18 cellular contexts compared by ENCODE assay signal in the genomic region with DNA sequence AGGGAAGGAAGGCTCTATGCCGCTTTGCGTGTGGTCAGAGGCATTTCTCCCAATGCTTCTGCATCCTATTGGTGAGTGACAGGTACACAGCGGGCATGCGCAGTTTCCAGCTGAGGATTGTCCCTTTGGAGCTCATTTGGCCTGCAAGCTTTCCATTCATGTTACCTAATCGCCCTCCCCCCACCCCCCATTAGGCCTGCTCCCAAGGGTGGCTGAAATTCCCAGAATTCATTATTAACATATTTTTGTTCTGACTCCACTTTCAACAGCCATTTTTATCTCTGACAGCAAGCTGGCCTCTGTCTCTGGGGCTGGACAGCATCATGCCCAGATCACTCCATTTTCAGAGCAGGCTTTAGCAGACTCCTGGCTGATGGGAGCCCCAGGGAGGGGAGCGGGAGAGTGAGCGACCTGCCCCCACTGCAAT. TPM values are rescaled to one million over a fixed set of nuclear protein-coding genes. Genes with fewer than 3 reads are reported as not detected.
DNase-seq lines count a peak whose midpoint lies in the region; TF ChIP-seq lines count a peak whose summit lies in the region.
"Had no signal": no experiment of that assay in that cellular context is flagged by ENCODE, and none has a peak within 500 bp of the region (broad histone marks: within the 10 kb centered on the region; RNA-seq: fewer than 3 reads in every experiment).

No MANE protein-coding gene starts in this region.

- H2AFZ ChIP-seq in mesenchymal stem cell (ENCODE audit: low read depth, low read length) = no peak overlapping the region

- H3K4ac ChIP-seq in mesenchymal stem cell (ENCODE audit: low read depth in 1 of 2, low read length in 2 of 2) = no peak overlapping the region

- CTCF ChIA-PET in AG04449 (lab: Yijun Ruan, JAX) = interaction anchor here (0.9 to 2.0 kb wide), 4 partner anchors 12 to 467 kb away, joined by 3 to 13 read pairs (median 8); partner anchors contain the start of gene HUNK

- no peaks in the 10 kb centered on the region for H3K79me1 ChIP-seq in mesenchymal stem cell (replicated peaks; ENCODE audit: low read length, poor library complexity, severe bottlenecking)

- TF ChIP-seq CTCF in AG04449 (IDR thresholded peaks at IDR 0.05; ENCODE audit: insufficient read depth, low read length, missing control alignments) = no peak
- no peak for TF ChIP-seq CTCF in fibroblast of pulmonary artery (IDR thresholded peaks at IDR 0.05; ENCODE audit: low read length, missing control alignments)

- H3K4me2 ChIP-seq in mesenchymal stem cell (ENCODE audit: low read length, poor library complexity, severe bottlenecking) = no peak overlapping the region

- H3K27ac ChIP-seq in mesenchymal stem cell (ENCODE audit: low read length, poor library complexity, severe bottlenecking) = no peak overlapping the region
- H3K27ac ChIP-seq: RWPE1, upper lobe of left lung had no signal

- H4K8ac ChIP-seq in mesenchymal stem cell (ENCODE audit: low read length) = no peak overlapping the region

- H3K27me3 ChIP-seq in mesenchymal stem cell (ENCODE audit: control insufficient read depth in 1 of 2, insufficient read depth in 1 of 2, low read length in 2 of 2) = peaks cover 10 to 31% of the 10 kb centered on the region in 2 experiments
- H3K27me3 ChIP-seq: upper lobe of left lung had no signal

- H2AK5ac ChIP-seq in mesenchymal stem cell (ENCODE audit: low read length, severe bottlenecking) = no peak overlapping the region

- H3K18ac ChIP-seq in mesenchymal stem cell (ENCODE audit: low read depth in 1 of 2, low read length in 2 of 2) = no peak overlapping the region

- no peaks in the 10 kb centered on the region for H3K36me3 ChIP-seq in mesenchymal stem cell (ENCODE audit: control insufficient read depth in 1 of 2, insufficient read depth in 2 of 2, low read depth in 1 of 2, low read length in 2 of 2)
- H3K36me3 ChIP-seq: upper lobe of left lung had no signal

- H2BK12ac ChIP-seq in mesenchymal stem cell (ENCODE audit: low read length in 2 of 2) = no peak overlapping the region

- peaks cover 5% of the 10 kb centered on the region for H3K9me3 ChIP-seq in mesenchymal stem cell (ENCODE audit: control insufficient read depth, low read length)
- H3K9me3 ChIP-seq: upper lobe of left lung had no signal

- no peak overlapping the region for H3K23ac ChIP-seq in mesenchymal stem cell (ENCODE audit: low read length in 2 of 2)

- H3K4me3 ChIP-seq in AG04449 (ENCODE audit: low read depth, low read length) (no peak overlapping the region), fibroblast of pulmonary artery (replicated peaks; ENCODE audit: low read depth, low read length) (no peak overlapping the region), mesenchymal stem cell (ENCODE audit: insufficient read depth in 1 of 2, low read depth in 1 of 2, low read length in 2 of 2) (no peak overlapping the region)
- H3K4me3 ChIP-seq: upper lobe of left lung had no signal

- H4K91ac ChIP-seq in mesenchymal stem cell (ENCODE audit: low read length) = no peak overlapping the region

- no peak overlapping the region for H2BK5ac ChIP-seq in mesenchymal stem cell (ENCODE audit: low read depth, low read length, poor library complexity, severe bottlenecking)

- POLR2A ChIA-PET in AG04449 (lab: Yijun Ruan, JAX) = no interaction called here

- H3K4me1 ChIP-seq in mesenchymal stem cell (ENCODE audit: control insufficient read depth, insufficient read depth, low read depth, low read length) = no peaks in the 10 kb centered on the region

- no peak overlapping the region for H2BK15ac ChIP-seq in mesenchymal stem cell (ENCODE audit: low read depth, poor library complexity, severe bottlenecking)

- WGBS in mesenchymal stem cell = 70% methylated on average over 7 of the region's 7 CpGs

- H3K9ac ChIP-seq in mesenchymal stem cell (ENCODE audit: low read length) = peak overlapping the region; percentile 29

- peak; percentile 24 for DNase-seq in AG04449 (ENCODE audit: low read depth, low spot score)
- peak; percentile 8 for DNase-seq in SK-N-DZ (ENCODE audit: low spot score)
- peak; percentile 72 for DNase-seq in fibroblast of pulmonary artery (ENCODE audit: low read depth)
- DNase-seq in mesenchymal stem cell = peak; percentile 10
- no peak for DNase-seq in NCI-H1092 (lab: John Stamatoyannopoulos, UW)
- no peak for DNase-seq in activated CD4-positive, alpha-beta T cell treated with anti-CD3 and anti-CD28 coated beads for 1 hour
- DNase-seq in NCI-H2196 (lab: John Stamatoyannopoulos, UW; ENCODE audit: unreplicated experiment) = no peak
- DNase-seq in activated T-cell treated with anti-CD3 and anti-CD28 coated beads, Interleukin-2, amount 50 U/mL, for 48 hours = no peak
- DNase-seq: CD8-positive, alpha-beta T cell; dermis blood vessel endothelial cell; GOT3; NCI-H1417 treated with DMSO at 0.1 percent for 48 hours; NCI-H345; posterior cingulate gyrus; stimulated activated naive CD4-positive, alpha-beta T cell; T-helper 1 cell; upper lobe of left lung had no signal

- no peak overlapping the region for H2BK120ac ChIP-seq in mesenchymal stem cell (ENCODE audit: low read depth, low read length)

- no peak overlapping the region for H3K14ac ChIP-seq in mesenchymal stem cell (ENCODE audit: low read length in 2 of 2)

RNA-seq across cellular contexts. Expression of gene MIS18A, which starts 25.6 kb away (rescaled TPM):
- polyA plus RNA-seq in SK-N-DZ (2014; cell fraction: cytosol; rRNA removed) = 38.3 and 41.4 TPM in 2 replicates
- polyA plus RNA-seq in SK-N-DZ (2014; cell fraction: nucleus; rRNA removed) = 13.2 and 15.7 TPM in 2 replicates
- polyA plus RNA-seq in mesenchymal stem cell (2013, experiment 1 of 2) = 7.5 TPM
- polyA plus RNA-seq in mesenchymal stem cell (2013, experiment 2 of 2) = 8.1 TPM

RNA-seq across cellular contexts. Expression of gene MRAP, which starts 45.4 kb away (rescaled TPM):
- not detected in 2 replicates for polyA plus RNA-seq in SK-N-DZ (2014; cell fraction: cytosol; rRNA removed)
- not detected in 2 replicates for polyA plus RNA-seq in SK-N-DZ (2014; cell fraction: nucleus; rRNA removed)
- polyA plus RNA-seq in mesenchymal stem cell (2013, experiment 1 of 2) = not detected
- not detected for polyA plus RNA-seq in mesenchymal stem cell (2013, experiment 2 of 2)

Comparison
In these comparisons a context has a peak if more than half of its experiments do, and no peak if none do; other contexts are left out.
1. DNase-seq: peak in AG04449 (single experiment), SK-N-DZ (single experiment), fibroblast of pulmonary artery (single experiment) and mesenchymal stem cell (single experiment); none in NCI-H1092 (single experiment), activated CD4-positive, alpha-beta T cell treated with anti-CD3 and anti-CD28 coated beads for 1 hour (single experiment), NCI-H2196 (single experiment) and activated T-cell treated with anti-CD3 and anti-CD28 coated beads, Interleukin-2, amount 50 U/mL, for 48 hours (0 of 2).